13 cellular contexts compared by ENCODE assay signal in the genomic region with DNA sequence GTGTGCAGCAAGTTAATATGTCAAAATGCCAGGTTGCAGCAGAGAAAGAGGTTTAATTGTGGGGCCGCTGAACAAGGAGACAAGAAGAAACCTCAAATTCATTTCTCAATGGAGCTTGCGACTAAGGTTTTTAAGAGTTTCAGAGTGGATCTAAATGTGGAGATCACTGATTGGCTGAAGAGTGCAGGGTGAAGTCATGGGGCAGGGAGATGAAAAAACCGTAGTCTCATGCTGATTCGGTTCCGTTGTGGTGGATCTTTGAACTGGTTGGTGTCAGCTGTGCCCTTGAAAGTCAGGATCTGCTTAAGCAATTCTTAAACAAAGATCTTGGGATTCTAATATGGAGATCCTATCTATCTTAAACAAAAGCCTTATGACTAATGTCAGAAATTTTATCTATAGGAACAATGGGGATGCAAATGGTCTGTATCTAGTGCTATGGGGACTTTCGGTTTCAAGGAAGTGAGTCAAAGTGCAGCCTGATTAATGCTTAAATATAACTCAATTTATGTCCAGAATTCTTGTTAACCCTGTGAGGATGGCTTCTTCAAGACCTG.
"Had no signal": no experiment of that assay in that cellular context is flagged by ENCODE, and none has a peak within 500 bp of the region (broad histone marks: within the 10 kb centered on the region; RNA-seq: fewer than 3 reads in every experiment).

No MANE protein-coding gene starts in this region.

- H3K4me1 ChIP-seq: colonic mucosa, prostate gland, right atrium auricular region, thyroid gland had no signal

- H3K9me3 ChIP-seq: colonic mucosa, mucosa of descending colon, prostate gland, right atrium auricular region, thyroid gland had no signal

- H3K4me2 ChIP-seq: neural progenitor cell had no signal

- DNase-seq: activated CD4-positive, alpha-beta T cell treated with anti-CD3 and anti-CD28 coated beads, Interleukin-2, amount 50 U/mL, for 4 hours; colonic mucosa; immature natural killer cell; mucosa of descending colon; naive B cell; stimulated activated CD4-positive, alpha-beta T cell treated with anti-CD3 and anti-CD28 coated beads, Interleukin-12 subunit alpha, Interleukin-12 subunit beta, amount 100 ng/mL, for 4 hours; stimulated activated CD4-positive, alpha-beta T cell treated with anti-CD3 and anti-CD28 coated beads, Interleukin-1b, Interleukin-23, amount 100 ng/mL, for 48 hours; stimulated activated naive CD4-positive, alpha-beta T cell treated with Interleukin-2 at 50 U/mL for 16 hours; T-helper 2 cell; thyroid gland had no signal

- ATAC-seq: mucosa of descending colon had no signal

- H2AFZ ChIP-seq: neural progenitor cell had no signal

- H3K36me3 ChIP-seq: colonic mucosa, prostate gland, right atrium auricular region, thyroid gland had no signal

- H3K4me3 ChIP-seq: colonic mucosa, mucosa of descending colon, neural progenitor cell, prostate gland, right atrium auricular region, thyroid gland had no signal

- H3K27me3 ChIP-seq: colonic mucosa, neural progenitor cell, right atrium auricular region, thyroid gland had no signal

- H3K9ac ChIP-seq: neural progenitor cell had no signal

- H3K27ac ChIP-seq: colonic mucosa, neural progenitor cell, prostate gland, right atrium auricular region, thyroid gland had no signal
